7 cellular contexts compared by ENCODE assay signal in genomic region chr7:78803471-78803870, GRCh38.
"Had no signal": no experiment of that assay in that cellular context is flagged by ENCODE, and none has a peak within 500 bp of the region (broad histone marks: within the 10 kb centered on the region; RNA-seq: fewer than 3 reads in every experiment).

No MANE protein-coding gene starts in this region.

- H3K4me1 ChIP-seq: HAP-1 had no signal

- H3K27ac ChIP-seq: GM23248, HL-60 had no signal

- H3K4me3 ChIP-seq: GM23248, HAP-1 had no signal

- H3K9ac ChIP-seq: GM23248 had no signal

- H3K9me3 ChIP-seq: HAP-1 had no signal

- H3K36me3 ChIP-seq: HAP-1 had no signal

- DNase-seq: GM23248, GOT3, H7, HFFc6, KBM-7 had no signal
